20 cellular contexts compared by ENCODE assay signal in genomic region chr7:122883049-122883670, GRCh38. TPM values are rescaled to one million over a fixed set of nuclear protein-coding genes. Genes with fewer than 3 reads are reported as not detected.
DNase-seq lines count a peak whose midpoint lies in the region; TF ChIP-seq lines count a peak whose summit lies in the region.
"Had no signal": no experiment of that assay in that cellular context is flagged by ENCODE, and none has a peak within 500 bp of the region (broad histone marks: within the 10 kb centered on the region; RNA-seq: fewer than 3 reads in every experiment).

No MANE protein-coding gene starts in this region.

- no peaks in the 10 kb centered on the region for H3K36me3 ChIP-seq in thyroid gland
- H3K36me3 ChIP-seq: ascending aorta, thoracic aorta had no signal

- H3K4me3 Mint-ChIP-seq in Calu3 (ENCODE audit: low read depth, unreplicated experiment) = no peak overlapping the region
- H3K4me3 Mint-ChIP-seq: endodermal cell; naive thymus-derived CD8-positive, alpha-beta T cell had no signal

- H3K27me3 ChIP-seq in thyroid gland = no peaks in the 10 kb centered on the region
- H3K27me3 ChIP-seq: ascending aorta had no signal

- H3K4me3 ChIP-seq in coronary artery = no peak overlapping the region
- H3K4me3 ChIP-seq in thyroid gland (replicated peaks in 1 of 3) = no peak overlapping the region
- H3K4me3 ChIP-seq: A549, thoracic aorta had no signal

- intact Hi-C loops in thyroid gland (cut with DNase I) = no loop called here
- intact Hi-C loops in Calu3 (cut with micrococcal nuclease; ENCODE audit: unreplicated experiment) = loop anchor here (5.0 kb wide), 1 partner anchor 331 kb away; no protein-coding TSS in a partner anchor

- BruUV-seq in Calu3 (replicated peaks; lab: Mats Ljungman, UMichigan) = no TSS peak

- H3K9me3 ChIP-seq in thyroid gland = no peaks in the 10 kb centered on the region
- H3K9me3 ChIP-seq: A549, ascending aorta, thoracic aorta had no signal

- H3K27me3 Mint-ChIP-seq in Calu3 (ENCODE audit: unreplicated experiment) = no peaks in the 10 kb centered on the region

- H3K36me3 Mint-ChIP-seq in Calu3 (ENCODE audit: insufficient read depth, unreplicated experiment) = peaks cover 24% of the 10 kb centered on the region
- H3K36me3 Mint-ChIP-seq: naive thymus-derived CD8-positive, alpha-beta T cell had no signal

- 36 to 45% methylated on average over 3 of the region's 3 CpGs for WGBS in thyroid gland, 2 donors

- peak; percentile 34 for DNase-seq in NCI-H2107 treated with DMSO at 0.1 percent for 48 hours (lab: John Stamatoyannopoulos, UW; ENCODE audit: unreplicated experiment)
- no peak for DNase-seq in NCI-H2107 (lab: John Stamatoyannopoulos, UW)
- DNase-seq in NCI-H2196 (lab: John Stamatoyannopoulos, UW; ENCODE audit: unreplicated experiment) = peak; percentile 54
- DNase-seq in coronary artery (ENCODE audit: low spot score) = no peak
- DNase-seq in thyroid gland = no peak
- DNase-seq in GM13976 (ENCODE audit: low spot score) = no peak
- DNase-seq in Calu3 = no peak
- DNase-seq in GM13977 (ENCODE audit: low spot score) = no peak
- DNase-seq: activated naive CD4-positive, alpha-beta T cell; endodermal cell; Kasumi-1; mesendoderm; naive thymus-derived CD8-positive, alpha-beta T cell; NCI-H187 treated with DMSO at 0.1 percent for 48 hours; small intestine had no signal

- no peak overlapping the region for H3K27ac Mint-ChIP-seq in Calu3 (ENCODE audit: unreplicated experiment)
- H3K27ac Mint-ChIP-seq: endodermal cell; naive thymus-derived CD8-positive, alpha-beta T cell; progenitor cell of endocrine pancreas had no signal

- TF ChIP-seq POLR2A in thyroid gland (IDR thresholded peaks at IDR 0.05) = no peak

- no peak for TF ChIP-seq CTCF in coronary artery (IDR thresholded peaks at IDR 0.05)
- no peak for TF ChIP-seq CTCF in thyroid gland (IDR thresholded peaks at IDR 0.05)
- no peak for TF ChIP-seq CTCF in GM13976 (IDR thresholded peaks at IDR 0.05; ENCODE audit: borderline replicate concordance, control extremely low read depth, extremely low read depth, insufficient read depth, missing control alignments)
- no peak for TF ChIP-seq CTCF in Calu3 (IDR thresholded peaks at IDR 0.05; ENCODE audit: unreplicated experiment)
- no peak for TF ChIP-seq CTCF in GM13977 (IDR thresholded peaks at IDR 0.05; ENCODE audit: extremely low read depth, insufficient read depth, missing control alignments)

- H3K4me1 Mint-ChIP-seq in Calu3 (ENCODE audit: low read depth, unreplicated experiment) = peaks cover 32% of the 10 kb centered on the region

- H3K4me1 ChIP-seq in thyroid gland = peaks cover 25 to 43% of the 10 kb centered on the region in 2 donors

- CTCF ChIA-PET in Calu3 (lab: Charles Lee) = no interaction called here

- in situ Hi-C loops in GM13976 (cut with MboI; ENCODE audit: low sequenced_read_pairs, unreplicated experiment) (no loop called here), GM13977 (cut with MboI; ENCODE audit: low pct_unique_long_range_greater_than_20kb, low sequenced_read_pairs, unreplicated experiment) (no loop called here)

- H3K27ac ChIP-seq in coronary artery (peak overlapping the region; percentile 6 to 38), thyroid gland (peak overlapping the region in 2 of 3 donors; percentile 54)
- H3K27ac ChIP-seq: A549, ascending aorta, C4-2B, thoracic aorta had no signal

- H3K9me3 Mint-ChIP-seq in Calu3 (ENCODE audit: low read depth, unreplicated experiment) = no peaks in the 10 kb centered on the region
- H3K9me3 Mint-ChIP-seq: endodermal cell had no signal

RNA-seq across cellular contexts. Expression of gene CADPS2, which starts 3.1 kb away (rescaled TPM):
- 10 to 100 TPM; 27.7 to 46.2 (median 32.6) TPM for total RNA-seq in thyroid gland
- 14.1 and 16.4 TPM in 2 replicates for total RNA-seq in Calu3 (2022)
- total RNA-seq: naive thymus-derived CD8-positive, alpha-beta T cell had no signal

Comparison
In these comparisons a context has a peak if more than half of its experiments do, and no peak if none do; other contexts are left out.
1. DNase-seq: peak in NCI-H2107 treated with DMSO at 0.1 percent for 48 hours (single experiment) and NCI-H2196 (single experiment); none in NCI-H2107 (single experiment), coronary artery (single experiment), thyroid gland (0 of 2), GM13976 (single experiment), Calu3 (single experiment) and GM13977 (single experiment).